9 cellular contexts compared by ENCODE assay signal in genomic region chr17:68437979-68438877, GRCh38. TPM values are rescaled to one million over a fixed set of nuclear protein-coding genes. Genes with fewer than 3 reads are reported as not detected.
DNase-seq lines count a peak whose midpoint lies in the region; ATAC-seq and TF ChIP-seq lines count a peak whose summit lies in the region.
"Had no signal": no experiment of that assay in that cellular context is flagged by ENCODE, and none has a peak within 500 bp of the region (broad histone marks: within the 10 kb centered on the region; RNA-seq: fewer than 3 reads in every experiment).

No MANE protein-coding gene starts in this region.

- no peaks in the 10 kb centered on the region for H3K79me2 ChIP-seq in DND-41 (ENCODE audit: insufficient read depth, low read length)

- peak overlapping the region; percentile 71; the same call in 1 of the 2 replicates for H3K14ac ChIP-seq in IMR-90 (replicated peaks; ENCODE audit: low read depth, low read length)

- no peak for TF ChIP-seq RAD21 in IMR-90 (IDR thresholded peaks at IDR 0.05; ENCODE audit: low read length)

- peak overlapping the region; percentile 17 for H3K23ac ChIP-seq in IMR-90 (ENCODE audit: low read depth, low read length)

- H3K9me1 ChIP-seq in IMR-90 (ENCODE audit: insufficient read depth, low read length) = peaks cover 4% of the 10 kb centered on the region; the same call in 1 of the 2 replicates

- H4K5ac ChIP-seq in IMR-90 (ENCODE audit: low read depth, low read length) = peak overlapping the region; percentile 47; the same call in 1 of the 2 replicates

- peak overlapping the region; percentile 59 to 71; a peak in 3 of 4 replicates for H4K8ac ChIP-seq in IMR-90 (ENCODE audit: low read depth in 2 of 2, low read length in 2 of 2)

- POLR2A ChIA-PET in IMR-90 (lab: Charles Lee; ENCODE audit: unreplicated experiment) = interaction anchor here (0.5 kb wide), 1 partner anchor 541 kb away, joined by 3 read pairs; no protein-coding TSS in a partner anchor

- H3K27me3 ChIP-seq in DND-41 (ENCODE audit: insufficient read depth, low read length, poor library complexity) = no peaks in the 10 kb centered on the region
- H3K27me3 ChIP-seq in IMR-90 (ENCODE audit: control insufficient read depth, insufficient read depth, low read length) = no peaks in the 10 kb centered on the region

- H2BK15ac ChIP-seq in IMR-90 (ENCODE audit: low read depth, low read length) = no peak overlapping the region

- H3K4me3 Mint-ChIP-seq in activated T-cell treated with anti-CD3 and anti-CD28 coated beads, Interleukin-2, amount 50 U/mL, for 24 hours = peak overlapping the region; percentile 67
- H3K4me3 Mint-ChIP-seq in stimulated activated naive CD8-positive, alpha-beta T cell treated with anti-CD3 and anti-CD28 coated beads, Interleukin-15, Interleukin-2, amounts not matched to agents 100 ng/mL and 50 ng/mL, for 24 hours = peak overlapping the region; percentile 73

- H3K9me3 Mint-ChIP-seq in activated T-cell treated with anti-CD3 and anti-CD28 coated beads, Interleukin-2, amount 50 U/mL, for 24 hours = no peaks in the 10 kb centered on the region
- no peaks in the 10 kb centered on the region for H3K9me3 Mint-ChIP-seq in stimulated activated naive CD8-positive, alpha-beta T cell treated with anti-CD3 and anti-CD28 coated beads, Interleukin-15, Interleukin-2, amounts not matched to agents 100 ng/mL and 50 ng/mL, for 24 hours

- DNase-seq in DND-41 (peak; percentile 76), IMR-90 (peak; percentile 47), left ventricle myocardium superior (peak; percentile 68), NCI-H2107 treated with DMSO at 0.1 percent for 48 hours (lab: John Stamatoyannopoulos, UW; ENCODE audit: unreplicated experiment) (no peak), COLO668 (lab: John Stamatoyannopoulos, UW; ENCODE audit: unreplicated experiment) (no peak)
- peak; percentile 53 for DNase-seq in activated T-cell treated with anti-CD3 and anti-CD28 coated beads, Interleukin-2, amount 50 U/mL, for 24 hours

- H4K91ac ChIP-seq in IMR-90 (ENCODE audit: insufficient read depth, low read depth, low read length) = peak overlapping the region; percentile 30

- peaks cover 46% of the 10 kb centered on the region for H3K4me1 Mint-ChIP-seq in activated T-cell treated with anti-CD3 and anti-CD28 coated beads, Interleukin-2, amount 50 U/mL, for 24 hours (ENCODE audit: low read depth)
- peaks cover 58% of the 10 kb centered on the region for H3K4me1 Mint-ChIP-seq in stimulated activated naive CD8-positive, alpha-beta T cell treated with anti-CD3 and anti-CD28 coated beads, Interleukin-15, Interleukin-2, amounts not matched to agents 100 ng/mL and 50 ng/mL, for 24 hours (ENCODE audit: low read depth)

- TF ChIP-seq CTCF in DND-41 (IDR thresholded peaks at IDR 0.05; ENCODE audit: borderline replicate concordance, extremely low read depth, low read length, poor library complexity, severe bottlenecking) = no peak
- no peak for TF ChIP-seq CTCF in IMR-90 (conservative IDR thresholded peaks at IDR 0.05; ENCODE audit: low read depth, low read length)

- H3K9me3 ChIP-seq in DND-41 (ENCODE audit: insufficient read depth, low read length, severe bottlenecking) (no peaks in the 10 kb centered on the region), IMR-90 (ENCODE audit: control insufficient read depth, insufficient read depth, low read length) (no peaks in the 10 kb centered on the region)

- intact Hi-C loops in IMR-90 (cut with micrococcal nuclease) (loop anchor here (5.0 kb wide), 1 partner anchor 236 kb away; no protein-coding TSS in a partner anchor), left ventricle myocardium superior (cut with micrococcal nuclease) (loop anchor here (10.0 kb wide), 1 partner anchor 173 kb away; no protein-coding TSS in a partner anchor)

- peaks cover 0 to 25% of the 10 kb centered on the region in 2 experiments; a peak in 2 of 4 replicates for H3K79me1 ChIP-seq in IMR-90 (ENCODE audit: low read depth in 1 of 2, low read length in 2 of 2)

- H3K9ac ChIP-seq in DND-41 (ENCODE audit: low read depth, low read length) = peak overlapping the region; percentile 47
- 0 out of 2 replicates have a peak overlapping the region, but pooled peaks have one; percentile 13 for H3K9ac ChIP-seq in IMR-90 (ENCODE audit: low read depth, low read length)

- H3K4me1 ChIP-seq in DND-41 (ENCODE audit: insufficient read depth, low read length) (peaks cover 38% of the 10 kb centered on the region), IMR-90 (ENCODE audit: control insufficient read depth, insufficient read depth, low read length) (peaks cover 9% of the 10 kb centered on the region)

- ATAC-seq in DND-41 (ENCODE audit: insufficient read depth, low read depth) (peak; percentile 73), GM21390 (IDR thresholded peaks at IDR 0.05; ENCODE audit: unreplicated experiment) (peak; percentile 79), IMR-90 (ENCODE audit: low read depth) (peak; percentile 61), left ventricle myocardium superior (peak; percentile 71)

- dilution Hi-C loops in IMR-90 (cut with HindIII; ENCODE audit: low sequenced_read_pairs, unreplicated experiment) = no loop called here

- H2BK5ac ChIP-seq in IMR-90 (ENCODE audit: low read depth, low read length, poor library complexity, severe bottlenecking) = peak overlapping the region; percentile 6

- peaks cover 5% of the 10 kb centered on the region for H3K36me3 Mint-ChIP-seq in activated T-cell treated with anti-CD3 and anti-CD28 coated beads, Interleukin-2, amount 50 U/mL, for 24 hours (ENCODE audit: low read depth)
- peaks cover 2% of the 10 kb centered on the region for H3K36me3 Mint-ChIP-seq in stimulated activated naive CD8-positive, alpha-beta T cell treated with anti-CD3 and anti-CD28 coated beads, Interleukin-15, Interleukin-2, amounts not matched to agents 100 ng/mL and 50 ng/mL, for 24 hours (ENCODE audit: low read depth)

- no peaks in the 10 kb centered on the region for H3K36me3 ChIP-seq in DND-41 (ENCODE audit: insufficient read depth, low read length)
- peaks cover 39% of the 10 kb centered on the region for H3K36me3 ChIP-seq in IMR-90 (ENCODE audit: control insufficient read depth, insufficient read depth, low read length)

- no peak overlapping the region for H3K18ac ChIP-seq in IMR-90 (ENCODE audit: low read depth, low read length)

- 0 out of 2 replicates have a peak overlapping the region, but pooled peaks have one; percentile 8 for H2AK5ac ChIP-seq in IMR-90 (ENCODE audit: low read depth, low read length)

- BruUV-seq in IMR-90 (replicated peaks; lab: Mats Ljungman, UMichigan) = no TSS peak

- peak overlapping the region; percentile 67 for H2AK9ac ChIP-seq in IMR-90 (replicated peaks; ENCODE audit: low read depth, low read length, poor library complexity)

- H3K27me3 Mint-ChIP-seq in activated T-cell treated with anti-CD3 and anti-CD28 coated beads, Interleukin-2, amount 50 U/mL, for 24 hours = no peaks in the 10 kb centered on the region
- no peaks in the 10 kb centered on the region for H3K27me3 Mint-ChIP-seq in stimulated activated naive CD8-positive, alpha-beta T cell treated with anti-CD3 and anti-CD28 coated beads, Interleukin-15, Interleukin-2, amounts not matched to agents 100 ng/mL and 50 ng/mL, for 24 hours

- H3K4me2 ChIP-seq in DND-41 (ENCODE audit: insufficient read depth, low read length) = peak overlapping the region; percentile 61
- H3K4me2 ChIP-seq in IMR-90 (ENCODE audit: low read depth, low read length) = peak overlapping the region; percentile 55

- peak overlapping the region; percentile 81 for H2AFZ ChIP-seq in DND-41 (ENCODE audit: low read depth, low read length)
- H2AFZ ChIP-seq in IMR-90 (replicated peaks; ENCODE audit: low read length, poor library complexity) = peak overlapping the region; percentile 80

- CTCF ChIA-PET in IMR-90 (lab: Yijun Ruan, JAX) = interaction anchor here (1.1 kb wide), 1 partner anchor 189 kb away, joined by 3 read pairs; no protein-coding TSS in a partner anchor

- peak overlapping the region; percentile 94 for H3K27ac ChIP-seq in DND-41 (ENCODE audit: low read length)
- H3K27ac ChIP-seq in IMR-90 (ENCODE audit: insufficient read depth, low read length) = peak overlapping the region; percentile 39
- H3K27ac ChIP-seq: epithelial cell of prostate had no signal

- no peak for TF ChIP-seq POLR2A in IMR-90 (IDR thresholded peaks at IDR 0.05; ENCODE audit: low read depth, low read length)

- 84% methylated on average over 5 of the region's 16 CpGs; no CpG with 5 or more reads in 1 of the 2 experiments for WGBS in IMR-90 (ENCODE audit: extremely low coverage in 2 of 2, insufficient read length in 1 of 2), 2 experiments

- peak overlapping the region; percentile 37; the same call in 1 of the 2 replicates for H2BK120ac ChIP-seq in IMR-90 (ENCODE audit: low read depth, low read length)

- H3K4me3 ChIP-seq in DND-41 (ENCODE audit: low read depth in 1 of 2, low read length in 2 of 2) (peak overlapping the region in 1 of 2 experiments; percentile 35; a peak in 2 of 4 replicates), IMR-90 (ENCODE audit: insufficient read depth, low read depth, low read length) (no peak overlapping the region)

- H3K27ac Mint-ChIP-seq in activated T-cell treated with anti-CD3 and anti-CD28 coated beads, Interleukin-2, amount 50 U/mL, for 24 hours = peak overlapping the region; percentile 86
- H3K27ac Mint-ChIP-seq in stimulated activated naive CD8-positive, alpha-beta T cell treated with anti-CD3 and anti-CD28 coated beads, Interleukin-15, Interleukin-2, amounts not matched to agents 100 ng/mL and 50 ng/mL, for 24 hours = peak overlapping the region; percentile 89

- H4K20me1 ChIP-seq in DND-41 (ENCODE audit: insufficient read depth, low read length) (no peaks in the 10 kb centered on the region), IMR-90 (ENCODE audit: insufficient read depth, low read length) (peaks cover 10% of the 10 kb centered on the region; the same call in 1 of the 2 replicates)

- peak overlapping the region; percentile 26; the same call in 1 of the 2 replicates for H2BK20ac ChIP-seq in IMR-90 (ENCODE audit: low read depth, low read length)

- H3K56ac ChIP-seq in IMR-90 (ENCODE audit: extremely low read depth, insufficient read depth, low read length) = no peak overlapping the region; the same call in 1 of the 2 replicates

- in situ Hi-C loops in IMR-90 (cut with MboI; ENCODE audit: low sequenced_read_pairs) = loop anchor here (10.0 kb wide), 1 partner anchor 173 kb away; no protein-coding TSS in a partner anchor

- peak overlapping the region; percentile 60 for H3K4ac ChIP-seq in IMR-90 (ENCODE audit: low read depth, low read length)

TF ChIP-seq in IMR-90, 13 proteins besides CTCF, POLR2A, EP300 and RAD21 (continues in another document):
- TF ChIP-seq MAFK (IDR thresholded peaks at IDR 0.05; ENCODE audit: low read depth, low read length) = no peak

RNA-seq across cellular contexts. Expression of gene WIPI1, which starts 19.1 kb away (rescaled TPM):
- total RNA-seq in IMR-90 (2012; rRNA removed) (74.2 and 129 TPM in 2 replicates), left ventricle myocardium superior (66.1 TPM)
- 69.4 and 78.6 TPM in 2 replicates for polyA plus RNA-seq in IMR-90 (2012; rRNA removed)
- polyA plus RNA-seq in IMR-90 (2012; cell fraction: cytosol; rRNA removed) = 45.3 and 55.4 TPM in 2 replicates
- polyA plus RNA-seq in IMR-90 (2012; cell fraction: nucleus; rRNA removed; ENCODE audit: low replicate concordance) = 42.7 and 88.2 TPM in 2 replicates

Comparison
In these comparisons a context has a peak if more than half of its experiments do, and no peak if none do; other contexts are left out.
1. DNase-seq: peak in DND-41 (single experiment), IMR-90 (single experiment), activated T-cell treated with anti-CD3 and anti-CD28 coated beads, Interleukin-2, amount 50 U/mL, for 24 hours (single experiment) and left ventricle myocardium superior (single experiment); none in NCI-H2107 treated with DMSO at 0.1 percent for 48 hours (single experiment) and COLO668 (single experiment).
2. Peak in every context shown above with its lines, with median percentiles within 50 percentile points of each other: ATAC-seq.